Comparison of ENCODE assay signal across 1 cellular context in the genomic region with DNA sequence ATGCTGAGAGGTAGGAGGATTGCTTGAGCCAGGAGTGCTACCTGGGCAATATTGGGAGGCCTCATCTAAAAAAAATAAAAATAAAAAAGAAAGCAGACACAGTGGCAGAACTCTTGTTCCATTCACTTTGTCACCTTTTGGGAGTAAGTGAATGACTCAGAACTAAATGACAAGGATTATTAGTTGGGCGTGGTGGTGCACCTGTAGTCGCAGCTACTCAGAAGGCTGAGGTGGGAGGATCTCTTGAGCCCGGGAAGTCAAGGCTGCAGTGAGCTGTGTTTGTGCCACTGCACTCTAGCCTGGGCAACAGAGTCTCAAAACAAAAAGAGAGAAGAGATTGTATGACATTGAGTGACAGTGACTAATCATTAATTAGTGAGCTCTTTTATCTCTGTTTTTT.
TF ChIP-seq lines count a peak whose summit lies in the region.

No MANE protein-coding gene starts in this region.

TF ChIP-seq in HCT116, 20 proteins besides CTCF, POLR2A, EP300 and RAD21 (continued from another document):
- TF ChIP-seq YY1 (IDR thresholded peaks at IDR 0.05; ENCODE audit: extremely low read depth, insufficient replicate concordance, low read depth, low read length) (no peak), CBX3 (IDR thresholded peaks at IDR 0.05; ENCODE audit: low read depth) (no peak), POLR2AphosphoS5 (IDR thresholded peaks at IDR 0.05; ENCODE audit: low read depth, low read length) (no peak), SIN3A (IDR thresholded peaks at IDR 0.05; ENCODE audit: low read depth) (no peak), JUND (IDR thresholded peaks at IDR 0.05) (no peak), EZH2 (IDR thresholded peaks at IDR 0.05) (no peak)
- TF ChIP-seq, protein P1, sequence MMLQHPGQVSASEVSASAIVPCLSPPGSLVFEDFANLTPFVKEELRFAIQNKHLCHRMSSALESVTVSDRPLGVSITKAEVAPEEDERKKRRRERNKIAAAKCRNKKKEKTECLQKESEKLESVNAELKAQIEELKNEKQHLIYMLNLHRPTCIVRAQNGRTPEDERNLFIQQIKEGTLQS (IDR thresholded peaks at IDR 0.05) = no peak
